In genomic region chr20:54633903-54634302, GRCh38 we compare ENCODE assay signal across 13 cellular contexts.
DNase-seq lines count a peak whose midpoint lies in the region; ATAC-seq, FAIRE-seq and TF ChIP-seq lines count a peak whose summit lies in the region.
"Had no signal": no experiment of that assay in that cellular context is flagged by ENCODE, and none has a peak within 500 bp of the region (broad histone marks: within the 10 kb centered on the region; RNA-seq: fewer than 3 reads in every experiment).

No MANE protein-coding gene starts in this region.

- FAIRE-seq in H54 (lab: Jason Lieb, UNC), result no peak

- no peak for TF ChIP-seq CTCF in GM10266 (IDR thresholded peaks at IDR 0.05; ENCODE audit: control insufficient read depth, insufficient read depth, low read depth, missing control alignments)

- ATAC-seq in GM19395 (IDR thresholded peaks at IDR 0.05; ENCODE audit: unreplicated experiment) (peak; percentile 98), HG02885 (IDR thresholded peaks at IDR 0.05; ENCODE audit: poor library complexity, unreplicated experiment) (peak; percentile 98)
- ATAC-seq: left ventricle myocardium superior; stimulated activated naive CD8-positive, alpha-beta T cell treated with anti-CD3 and anti-CD28 coated beads, Interleukin-15, amount 100 ng/mL, for 72 hours had no signal

- DNase-seq in GM10266 (ENCODE audit: extremely low spot score) (peak; percentile 61), KG1 (lab: John Stamatoyannopoulos, UW) (peak; percentile 11), NCI-H2107 treated with DMSO at 0.1 percent for 48 hours (lab: John Stamatoyannopoulos, UW; ENCODE audit: unreplicated experiment) (no peak), H54 (ENCODE audit: insufficient read length, low spot score) (no peak), amniotic stem cell (lab: John Stamatoyannopoulos, UW) (no peak), H4 (ENCODE audit: low spot score) (no peak)
- DNase-seq: activated CD4-positive, alpha-beta T cell treated with anti-CD3 and anti-CD28 coated beads, Interleukin-2, amount 50 U/mL, for 48 hours; anterior cingulate cortex; left ventricle myocardium superior; SIG-M5; stimulated activated naive CD8-positive, alpha-beta T cell treated with anti-CD3 and anti-CD28 coated beads, Interleukin-15, amount 100 ng/mL, for 72 hours had no signal

- TF ChIP-seq POLR2A in H54 (IDR thresholded peaks at IDR 0.05; ENCODE audit: low read depth, low read length), result no peak

Comparison
In these comparisons a context has a peak if more than half of its experiments do, and no peak if none do; other contexts are left out.
1. DNase-seq: peak in GM10266 (single experiment) and KG1 (single experiment); none in NCI-H2107 treated with DMSO at 0.1 percent for 48 hours (single experiment), H54 (single experiment), amniotic stem cell (single experiment) and H4 (single experiment).